ENCODE assay signal across 8 cellular contexts in the genomic region with DNA sequence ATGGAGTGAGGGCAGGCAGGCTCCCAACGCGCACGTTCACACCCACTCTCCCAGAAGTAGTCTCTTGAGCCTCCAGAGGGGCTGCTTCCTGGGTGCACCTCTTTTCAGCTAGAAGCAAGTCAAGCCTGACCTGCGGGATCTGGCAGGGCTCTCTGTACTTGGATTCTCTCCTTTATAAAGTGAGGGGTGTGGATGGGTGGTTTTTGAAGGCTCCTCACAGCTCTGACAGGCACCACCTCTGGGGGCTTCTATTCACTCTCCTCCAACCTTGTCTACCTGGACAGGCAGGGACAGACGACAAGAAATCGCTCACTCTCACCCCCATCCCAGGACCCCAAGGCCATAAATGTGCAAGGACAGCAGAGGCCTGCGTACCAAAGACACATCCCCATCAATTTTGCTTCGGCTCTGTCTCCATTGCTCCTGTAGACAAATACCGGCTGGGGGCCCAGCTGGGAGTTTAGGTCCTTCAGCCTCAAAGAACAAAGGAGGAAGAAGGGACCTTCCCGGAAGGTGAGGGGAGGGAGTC. TPM values are rescaled to one million over a fixed set of nuclear protein-coding genes. Genes with fewer than 3 reads are reported as not detected.
A peak's percentile ranks its signal among the peaks of the same experiment; 100 is the strongest.
DNase-seq lines count a peak whose midpoint lies in the region; ATAC-seq, FAIRE-seq and TF ChIP-seq lines count a peak whose summit lies in the region.

No MANE protein-coding gene starts in this region.

- H3K79me2 ChIP-seq in GM12878 (ENCODE audit: control insufficient read depth, insufficient read depth, low read length), result peaks cover 36% of the 10 kb centered on the region

- DNase-seq in activated naive CD8-positive, alpha-beta T cell treated with anti-CD3 and anti-CD28 coated beads for 36 hours, result no peak
- no peak for DNase-seq in GM12878 (ENCODE audit: low read depth, low spot score)
- peak in 2 of 3 donors; percentile 9 to 32 for DNase-seq in mucosa of descending colon
- no peak for DNase-seq in transverse colon
- DNase-seq in kidney glomerular epithelial cell (lab: John Stamatoyannopoulos, UW), result no peak
- DNase-seq in dermis blood vessel endothelial cell, result no peak
- DNase-seq in DMS 273 treated with DMSO at 0.1 percent for 48 hours (lab: John Stamatoyannopoulos, UW), result no peak

- H3K4me1 Mint-ChIP-seq in activated naive CD8-positive, alpha-beta T cell (ENCODE audit: low read depth), result peaks cover 32% of the 10 kb centered on the region
- H3K4me1 Mint-ChIP-seq in activated naive CD8-positive, alpha-beta T cell treated with anti-CD3 and anti-CD28 coated beads for 36 hours, result peaks cover 28% of the 10 kb centered on the region

- H3K4me3 Mint-ChIP-seq in activated naive CD8-positive, alpha-beta T cell, result peak overlapping the region; percentile 56
- no peak overlapping the region for H3K4me3 Mint-ChIP-seq in activated naive CD8-positive, alpha-beta T cell treated with anti-CD3 and anti-CD28 coated beads for 36 hours

- H3K4me3 ChIP-seq in GM12878, result peak overlapping the region; percentile 61; the same call in 1 of the 2 replicates
- H3K4me3 ChIP-seq in mucosa of descending colon, result no peak overlapping the region
- peak overlapping the region in 1 of 4 donors; percentile 95 for H3K4me3 ChIP-seq in transverse colon

- TF ChIP-seq EP300 in GM12878 (IDR thresholded peaks at IDR 0.05; ENCODE audit: borderline replicate concordance in 1 of 2, control insufficient read depth in 1 of 2, low read depth in 2 of 2, low read length in 2 of 2), result no peak
- no peak for TF ChIP-seq EP300 in transverse colon (IDR thresholded peaks at IDR 0.05; ENCODE audit: low read depth)

- in situ Hi-C loops in GM12878 (cut with MboI), result no loop called here
- in situ Hi-C loops in transverse colon (cut with MboI; ENCODE audit: low pct_ligation_motif_present in 1 of 4, low pct_unique_long_range_greater_than_20kb in 1 of 4, low sequenced_read_pairs in 3 of 4), result loop anchor here in 1 of 4 donors (25.0 kb wide), 2 partner anchors 95 to 220 kb away; partner anchors contain the start of genes MRPS23 and VEZF1

- POLR2A ChIA-PET in GM12878 (lab: Charles Lee), result interaction anchor here (1.5 to 2.4 kb wide), 2 partner anchors 76 to 82 kb away, joined by 3 to 21 read pairs; partner anchors contain the start of gene SRSF1

- TSS peak; percentile 82 for BruUV-seq in GM12878 (replicated peaks; lab: Mats Ljungman, UMichigan)

- no peaks in the 10 kb centered on the region for H3K9me3 ChIP-seq in GM12878 (replicated peaks; ENCODE audit: control insufficient read depth, insufficient read depth, low read length)
- H3K9me3 ChIP-seq in mucosa of descending colon, result no peaks in the 10 kb centered on the region
- H3K9me3 ChIP-seq in transverse colon, result no peaks in the 10 kb centered on the region

- peak overlapping the region; percentile 37 for H3K27ac Mint-ChIP-seq in activated naive CD8-positive, alpha-beta T cell
- no peak overlapping the region for H3K27ac Mint-ChIP-seq in activated naive CD8-positive, alpha-beta T cell treated with anti-CD3 and anti-CD28 coated beads for 36 hours

- H3K27me3 Mint-ChIP-seq in activated naive CD8-positive, alpha-beta T cell, result no peaks in the 10 kb centered on the region
- no peaks in the 10 kb centered on the region for H3K27me3 Mint-ChIP-seq in activated naive CD8-positive, alpha-beta T cell treated with anti-CD3 and anti-CD28 coated beads for 36 hours

- peaks cover 12% of the 10 kb centered on the region for H4K20me1 ChIP-seq in GM12878 (ENCODE audit: control insufficient read depth, insufficient read depth)

- peak overlapping the region; percentile 92 for H2AFZ ChIP-seq in GM12878 (ENCODE audit: control insufficient read depth, low read depth, low read length)

- H3K36me3 Mint-ChIP-seq in activated naive CD8-positive, alpha-beta T cell, result peaks cover 5% of the 10 kb centered on the region
- peaks cover 16% of the 10 kb centered on the region for H3K36me3 Mint-ChIP-seq in activated naive CD8-positive, alpha-beta T cell treated with anti-CD3 and anti-CD28 coated beads for 36 hours

- intact Hi-C loops in GM12878 (cut with micrococcal nuclease; ENCODE audit: unreplicated experiment) (loop anchor here (2.0 to 10.0 kb wide), 2 partner anchors 76 to 228 kb away; partner anchors contain the start of genes MRPS23 and SRSF1), mucosa of descending colon (cut with DNase I, micrococcal nuclease) (no loop called here), transverse colon (cut with DNase I; ENCODE audit: low total_unique reads) (loop anchor here (5.0 to 10.0 kb wide), 2 partner anchors 75 to 228 kb away; partner anchors contain the start of genes MRPS23 and SRSF1)

- WGBS in GM12878 (ENCODE audit: insufficient coverage, insufficient replicate concordance, low lambda C conversion rate, missing lambda C conversion rate), result 72% methylated on average over 10 of the region's 10 CpGs
- 82% methylated on average over 9 of the region's 10 CpGs; no CpG with 5 or more reads in 1 of the 2 donors for WGBS in transverse colon (ENCODE audit: low coverage in 1 of 2), 2 donors

- H3K9me3 Mint-ChIP-seq in activated naive CD8-positive, alpha-beta T cell (ENCODE audit: low read depth), result no peaks in the 10 kb centered on the region
- no peaks in the 10 kb centered on the region for H3K9me3 Mint-ChIP-seq in activated naive CD8-positive, alpha-beta T cell treated with anti-CD3 and anti-CD28 coated beads for 36 hours

- H3K4me2 ChIP-seq in GM12878 (ENCODE audit: control insufficient read depth, insufficient read depth), result peak overlapping the region; percentile 83

- CTCF ChIA-PET in GM12878 (lab: Yijun Ruan, JAX), result interaction anchor here (0.9 to 1.2 kb wide), 2 partner anchors 83 to 249 kb away, joined by 3 read pairs; no protein-coding TSS in a partner anchor

- no peak for TF ChIP-seq POLR2A in GM12878 (IDR thresholded peaks at IDR 0.05; ENCODE audit: low read depth, low read length)
- no peak for TF ChIP-seq POLR2A in transverse colon (IDR thresholded peaks at IDR 0.05)

- RAD21 ChIA-PET in GM12878 (lab: Charles Lee; ENCODE audit: unreplicated experiment), result interaction anchor here (0.8 to 1.2 kb wide), 6 partner anchors 74 to 228 kb away, joined by 3 to 4 read pairs (median 3); no protein-coding TSS in a partner anchor

- no peak for TF ChIP-seq RAD21 in GM12878 (IDR thresholded peaks at IDR 0.05; ENCODE audit: insufficient read depth, low read depth, low read length)

- H3K27ac ChIP-seq in GM12878 (ENCODE audit: control insufficient read depth, insufficient read depth) (peak overlapping the region; percentile 49), transverse colon (peak overlapping the region; percentile 94 to 100 (median 98))

- ATAC-seq in GM12878 (no peak), mucosa of descending colon (no peak)

- H3K36me3 ChIP-seq in GM12878 (ENCODE audit: control insufficient read depth in 2 of 2, insufficient read depth in 2 of 2, low read length in 1 of 2) (peaks cover 2 to 17% of the 10 kb centered on the region in 2 experiments; a peak in 2 of 4 replicates), mucosa of descending colon (ENCODE audit: low read depth) (no peaks in the 10 kb centered on the region), transverse colon (no peaks in the 10 kb centered on the region)

- H3K4me1 ChIP-seq in GM12878 (ENCODE audit: control insufficient read depth, insufficient read depth, low read length) (peaks cover 15% of the 10 kb centered on the region), mucosa of descending colon (ENCODE audit: low read depth) (peaks cover 26% of the 10 kb centered on the region), transverse colon (peaks cover 23 to 35% (median 24%) of the 10 kb centered on the region in 4 donors)

- H3K9ac ChIP-seq in GM12878 (ENCODE audit: control insufficient read depth, insufficient read depth, low read length), result peak overlapping the region; percentile 24; the same call in 1 of the 2 replicates

- SMC1A ChIA-PET in GM12878 (lab: Charles Lee; ENCODE audit: uncharacterized antibody, unreplicated experiment), result interaction anchor here (0.8 kb wide), 1 partner anchor 39 kb away, joined by 4 read pairs; no protein-coding TSS in a partner anchor

- no peak for FAIRE-seq in GM12878 (lab: Jason Lieb, UNC)

- peaks cover 0 to 9% of the 10 kb centered on the region in 2 experiments; a peak in 1 of 4 replicates for H3K27me3 ChIP-seq in GM12878 (replicated peaks in 1 of 2; ENCODE audit: control insufficient read depth in 2 of 2, insufficient read depth in 2 of 2, low read length in 1 of 2)
- peaks cover 5% of the 10 kb centered on the region for H3K27me3 ChIP-seq in transverse colon

- no peak for TF ChIP-seq CTCF in GM12878 (IDR thresholded peaks at IDR 0.05 in 2 of 3, conservative IDR thresholded peaks at IDR 0.05 in 1 of 3; ENCODE audit: control insufficient read depth in 2 of 3, extremely low read depth in 1 of 3, insufficient read depth in 1 of 3, low read depth in 3 of 3, low read length in 3 of 3)
- TF ChIP-seq CTCF in mucosa of descending colon (IDR thresholded peaks at IDR 0.05), result no peak
- TF ChIP-seq CTCF in transverse colon (IDR thresholded peaks at IDR 0.05), result no peak

TF ChIP-seq in GM12878, 131 proteins besides CTCF, POLR2A, EP300 and RAD21:
- TF ChIP-seq ESRRA (IDR thresholded peaks at IDR 0.05; ENCODE audit: low read length) (no peak), TAF1 (IDR thresholded peaks at IDR 0.05; ENCODE audit: borderline replicate concordance, low read depth, low read length) (0 out of 2 replicates have a peak, but pooled peaks have one; percentile 8)

RNA-seq across cellular contexts. Expression of gene DYNLL2, which starts 0.8 kb away (rescaled TPM):
- 10 to 100 TPM; 33.4 to 33.5 TPM for total RNA-seq in activated naive CD8-positive, alpha-beta T cell treated with anti-CD3 and anti-CD28 coated beads for 36 hours
- 5.0 and 5.3 TPM in 2 replicates for total RNA-seq in GM12878 (2013; cell fraction: nucleolus; rRNA removed)
- 10.4 and 12.1 TPM in 2 replicates for total RNA-seq in GM12878 (2014; rRNA removed)
- total RNA-seq in GM12878 (2014; rRNA removed; fragmentation: Illumina TruSeq; extraction: Trizol), result 7.5 and 7.7 TPM in 2 replicates
- total RNA-seq in GM12878 (2021), result 18.9 TPM in 2 replicates
- polyA plus RNA-seq in GM12878 (2011; ENCODE audit: low read depth), result 14.0 TPM
- 11.3 and 11.6 TPM in 2 replicates for polyA plus RNA-seq in GM12878 (2011; rRNA removed)
- polyA plus RNA-seq in GM12878 (2011; cell fraction: cytosol; rRNA removed), result 9.2 and 9.5 TPM in 2 replicates
- 5.2 and 6.1 TPM in 2 replicates for polyA plus RNA-seq in GM12878 (2011; cell fraction: nucleus; rRNA removed)
- polyA plus RNA-seq in GM12878 (2012), result 17.1 and 27.6 TPM in 2 replicates
- 19.2 TPM in 2 replicates for polyA plus RNA-seq in GM12878 (2014; fragmentation: Illumina TruSeq; extraction: Trizol)
- polyA plus RNA-seq in GM12878 (2014; fragmentation: Nextera tagmentation; extraction: Ambion mirVana), result 1 to 10 TPM; 1.9 to 2.8 TPM
- 16.1 and 18.2 TPM in 2 replicates for polyA plus RNA-seq in GM12878 (2014; rRNA removed)
- under 1 TPM; 0.62 to 0.74 TPM for polyA plus RNA-seq in GM12878 (2016; fragmentation: Nextera tagmentation; extraction: Ambion mirVana)
- 8.1 and 8.6 TPM in 2 replicates for polyA minus RNA-seq in GM12878 (2011; rRNA and poly(A)+ RNA removed)
- polyA minus RNA-seq in GM12878 (2011; cell fraction: cytosol; rRNA and poly(A)+ RNA removed), result 2.8 and 4.0 TPM in 2 replicates
- 3.9 and 5.5 TPM in 2 replicates for polyA minus RNA-seq in GM12878 (2011; cell fraction: nucleus; rRNA and poly(A)+ RNA removed)
- 10 to 100 TPM; 33.9 to 53.2 (median 33.9) TPM for total RNA-seq in mucosa of descending colon
- total RNA-seq in transverse colon, result 10 to 100 TPM; 12.3 to 26.2 (median 22.7) TPM
- 12.6 and 17.2 TPM in 2 replicates for total RNA-seq in dermis blood vessel endothelial cell

Comparison
In these comparisons a context has a peak if more than half of its experiments do, and no peak if none do; other contexts are left out.
1. DNase-seq: peak in mucosa of descending colon (2 of 3); none in activated naive CD8-positive, alpha-beta T cell treated with anti-CD3 and anti-CD28 coated beads for 36 hours (single experiment), GM12878 (single experiment), transverse colon (single experiment), kidney glomerular epithelial cell (single experiment), dermis blood vessel endothelial cell (single experiment) and DMS 273 treated with DMSO at 0.1 percent for 48 hours (single experiment).
2. intact Hi-C loops: an anchor here in GM12878 (2.0 to 10.0 kb wide) and transverse colon (5.0 to 10.0 kb wide); none called in mucosa of descending colon.